Comparison of ENCODE assay signal across 14 cellular contexts in genomic region chr20:32240220-32240619, GRCh38. TPM values are rescaled to one million over a fixed set of nuclear protein-coding genes. Genes with fewer than 3 reads are reported as not detected.
A peak's percentile ranks its signal among the peaks of the same experiment; 100 is the strongest.
DNase-seq lines count a peak whose midpoint lies in the region; ATAC-seq and TF ChIP-seq lines count a peak whose summit lies in the region.
"Had no signal": no experiment of that assay in that cellular context is flagged by ENCODE, and none has a peak within 500 bp of the region (broad histone marks: within the 10 kb centered on the region; RNA-seq: fewer than 3 reads in every experiment).

No MANE protein-coding gene starts in this region.

- peaks cover 0 to 9% (median 0%) of the 10 kb centered on the region in 12 donors for H3K4me1 ChIP-seq in heart left ventricle
- no peaks in the 10 kb centered on the region for H3K4me1 ChIP-seq in gastrocnemius medialis
- H3K4me1 ChIP-seq: tibial artery had no signal

- H3K27me3 Mint-ChIP-seq in activated T-helper 17 cell treated with anti-CD3 and anti-CD28 coated beads, Interleukin-2, amount 50 U/mL, for 72 hours, result no peaks in the 10 kb centered on the region
- H3K27me3 Mint-ChIP-seq in nephron progenitor cell (ENCODE audit: low read depth, poor library complexity), result peaks cover 6% of the 10 kb centered on the region
- H3K27me3 Mint-ChIP-seq: naive thymus-derived CD8-positive, alpha-beta T cell had no signal

- intact Hi-C loops in heart left ventricle (cut with DNase I) (no loop called here), gastrocnemius medialis (cut with DNase I; ENCODE audit: low total_unique reads) (no loop called here)

- H3K27me3 ChIP-seq in H7 (ENCODE audit: control insufficient read depth, insufficient read depth, low read length), result no peaks in the 10 kb centered on the region
- H3K27me3 ChIP-seq in heart left ventricle, result no peaks in the 10 kb centered on the region
- no peaks in the 10 kb centered on the region for H3K27me3 ChIP-seq in gastrocnemius medialis
- H3K27me3 ChIP-seq: dorsolateral prefrontal cortex had no signal

- H3K4me3 ChIP-seq in H7 (ENCODE audit: insufficient read depth, low read depth, low read length), result no peak overlapping the region
- H3K4me3 ChIP-seq in heart left ventricle, result no peak overlapping the region
- no peak overlapping the region for H3K4me3 ChIP-seq in gastrocnemius medialis
- H3K4me3 ChIP-seq: dorsolateral prefrontal cortex, tibial artery had no signal

- no peak overlapping the region for H3K4me3 Mint-ChIP-seq in activated T-helper 17 cell treated with anti-CD3 and anti-CD28 coated beads, Interleukin-2, amount 50 U/mL, for 72 hours
- no peak overlapping the region for H3K4me3 Mint-ChIP-seq in nephron progenitor cell
- H3K4me3 Mint-ChIP-seq: naive thymus-derived CD8-positive, alpha-beta T cell; T-helper 1 cell treated with Interleukin-12 subunit alpha and Interleukin-12 subunit beta and Interleukin-4 antibody, amounts not matched to agents 30 μg/mL and 1 μg/mL, for 36 hours had no signal

- DNase-seq in DMS53 treated with DMSO at 0.1 percent for 48 hours (lab: John Stamatoyannopoulos, UW; ENCODE audit: unreplicated experiment) (peak; percentile 43), H7 (peak; percentile 77), nephron progenitor cell (no peak), heart left ventricle (no peak), gastrocnemius medialis (no peak)
- DNase-seq in activated CD8-positive, alpha-beta memory T cell treated with anti-CD3 and anti-CD28 coated beads, Interleukin-2, amount 50 U/mL, for 4 hours, result no peak
- DNase-seq: dorsolateral prefrontal cortex; left cardiac atrium; naive thymus-derived CD8-positive, alpha-beta T cell; NCI-H2029 treated with DMSO at 0.1 percent for 48 hours; small intestine; tibial artery had no signal

- H3K9me3 ChIP-seq in heart left ventricle (no peaks in the 10 kb centered on the region), gastrocnemius medialis (no peaks in the 10 kb centered on the region)
- H3K9me3 ChIP-seq: tibial artery had no signal

- H3K9me3 Mint-ChIP-seq in activated T-helper 17 cell treated with anti-CD3 and anti-CD28 coated beads, Interleukin-2, amount 50 U/mL, for 72 hours, result no peaks in the 10 kb centered on the region
- no peaks in the 10 kb centered on the region for H3K9me3 Mint-ChIP-seq in nephron progenitor cell
- H3K9me3 Mint-ChIP-seq: naive thymus-derived CD8-positive, alpha-beta T cell; T-helper 1 cell treated with Interleukin-12 subunit alpha and Interleukin-12 subunit beta and Interleukin-4 antibody, amounts not matched to agents 30 μg/mL and 1 μg/mL, for 36 hours had no signal

- H3K36me3 ChIP-seq in H7 (replicated peaks; ENCODE audit: control insufficient read depth, insufficient read depth, low read length) (peaks cover under 1% of the 10 kb centered on the region), heart left ventricle (peaks cover 0 to 19% (median 11%) of the 10 kb centered on the region in 9 donors), gastrocnemius medialis (peaks cover 0 to 14% of the 10 kb centered on the region in 2 donors)

- H3K27ac ChIP-seq in heart left ventricle (no peak overlapping the region), gastrocnemius medialis (no peak overlapping the region)
- H3K27ac ChIP-seq: dorsolateral prefrontal cortex, tibial artery had no signal

- peak; percentile 37 for ATAC-seq in activated T-helper 17 cell treated with anti-CD3 and anti-CD28 coated beads, Interleukin-2, amount 50 U/mL, for 72 hours (replicated peaks)
- no peak for ATAC-seq in heart left ventricle
- no peak for ATAC-seq in gastrocnemius medialis
- ATAC-seq: left cardiac atrium; naive thymus-derived CD8-positive, alpha-beta T cell had no signal

- TF ChIP-seq CTCF in nephron progenitor cell (IDR thresholded peaks at IDR 0.05) (no peak), heart left ventricle (IDR thresholded peaks at IDR 0.05) (no peak), gastrocnemius medialis (IDR thresholded peaks at IDR 0.05 in 4 of 5, conservative IDR thresholded peaks at IDR 0.05 in 1 of 5) (no peak)

- peaks cover 26% of the 10 kb centered on the region for H3K36me3 Mint-ChIP-seq in activated T-helper 17 cell treated with anti-CD3 and anti-CD28 coated beads, Interleukin-2, amount 50 U/mL, for 72 hours (ENCODE audit: low read depth)
- H3K36me3 Mint-ChIP-seq in nephron progenitor cell (ENCODE audit: low read depth), result peaks cover 14% of the 10 kb centered on the region

- TF ChIP-seq POLR2A in heart left ventricle (IDR thresholded peaks at IDR 0.05), result no peak
- no peak for TF ChIP-seq POLR2A in gastrocnemius medialis (IDR thresholded peaks at IDR 0.05)

- in situ Hi-C loops in gastrocnemius medialis (cut with MboI; ENCODE audit: low sequenced_read_pairs in 4 of 4), result no loop called here

- 7 to 21% (median 8%) methylated on average over 1 of the region's 1 CpG for WGBS in heart left ventricle, 4 donors

- peak overlapping the region; percentile 32 for H3K27ac Mint-ChIP-seq in activated T-helper 17 cell treated with anti-CD3 and anti-CD28 coated beads, Interleukin-2, amount 50 U/mL, for 72 hours
- H3K27ac Mint-ChIP-seq in nephron progenitor cell, result peak overlapping the region; percentile 66
- H3K27ac Mint-ChIP-seq: T-helper 1 cell treated with Interleukin-12 subunit alpha and Interleukin-12 subunit beta and Interleukin-4 antibody, amounts not matched to agents 30 μg/mL and 1 μg/mL, for 36 hours had no signal

- peaks cover 10% of the 10 kb centered on the region for H3K4me1 Mint-ChIP-seq in activated T-helper 17 cell treated with anti-CD3 and anti-CD28 coated beads, Interleukin-2, amount 50 U/mL, for 72 hours
- H3K4me1 Mint-ChIP-seq in nephron progenitor cell, result peaks cover 17% of the 10 kb centered on the region

RNA-seq across cellular contexts. Expression of gene POFUT1, which starts 32.5 kb away (rescaled TPM):
- total RNA-seq in H7 (2014; rRNA removed; shearing (Covaris generic)), result 25.9 and 40.3 TPM in 2 replicates
- 10 to 100 TPM; 41.4 TPM for total RNA-seq in activated T-helper 17 cell treated with anti-CD3 and anti-CD28 coated beads, Interleukin-2, amount 50 U/mL, for 72 hours
- total RNA-seq in heart left ventricle, result 10 to 100 TPM; 26.0 to 48.5 (median 27.5) TPM
- 10 to 100 TPM; 12.0 to 25.7 TPM for polyA plus RNA-seq in heart left ventricle
- total RNA-seq in gastrocnemius medialis, result 10 to 100 TPM; 15.3 to 20.7 (median 18.4) TPM

RNA-seq across cellular contexts. Expression of gene PLAGL2, which starts 32.7 kb away (rescaled TPM):
- 8.5 and 10.0 TPM in 2 replicates for total RNA-seq in H7 (2014; rRNA removed; shearing (Covaris generic))
- total RNA-seq in activated T-helper 17 cell treated with anti-CD3 and anti-CD28 coated beads, Interleukin-2, amount 50 U/mL, for 72 hours, result 10 to 100 TPM; 61.9 to 93.1 TPM
- total RNA-seq in heart left ventricle, result 1 to 10 TPM; 4.4 to 9.9 (median 7.8) TPM
- polyA plus RNA-seq in heart left ventricle, result 1 to 10 TPM; 4.0 to 4.2 TPM
- total RNA-seq in gastrocnemius medialis, result 1 to 10 TPM; 1.4 to 6.5 (median 5.8) TPM

RNA-seq across cellular contexts. Expression of gene KIF3B, which starts 37.2 kb away (rescaled TPM):
- total RNA-seq in H7 (2014; rRNA removed; shearing (Covaris generic)), result 8.4 and 9.5 TPM in 2 replicates
- total RNA-seq in activated T-helper 17 cell treated with anti-CD3 and anti-CD28 coated beads, Interleukin-2, amount 50 U/mL, for 72 hours, result 10 to 100 TPM; 25.9 to 43.0 TPM
- total RNA-seq in heart left ventricle, result 10 to 100 TPM in 8 of 9 donors, 1 to 10 TPM in 1; 9.6 to 17.8 (median 11.4) TPM
- 10 to 100 TPM in 1 of 2 donors, 1 to 10 TPM in 1; 3.2 to 25.4 TPM for polyA plus RNA-seq in heart left ventricle
- 1 to 10 TPM; 4.8 to 8.7 (median 6.4) TPM for total RNA-seq in gastrocnemius medialis

Comparison
In these comparisons a context has a peak if more than half of its experiments do, and no peak if none do; other contexts are left out.
1. DNase-seq: peak in DMS53 treated with DMSO at 0.1 percent for 48 hours (single experiment) and H7 (single experiment); none in nephron progenitor cell (single experiment), activated CD8-positive, alpha-beta memory T cell treated with anti-CD3 and anti-CD28 coated beads, Interleukin-2, amount 50 U/mL, for 4 hours (single experiment), heart left ventricle (0 of 5) and gastrocnemius medialis (0 of 2).